In the genomic region with DNA sequence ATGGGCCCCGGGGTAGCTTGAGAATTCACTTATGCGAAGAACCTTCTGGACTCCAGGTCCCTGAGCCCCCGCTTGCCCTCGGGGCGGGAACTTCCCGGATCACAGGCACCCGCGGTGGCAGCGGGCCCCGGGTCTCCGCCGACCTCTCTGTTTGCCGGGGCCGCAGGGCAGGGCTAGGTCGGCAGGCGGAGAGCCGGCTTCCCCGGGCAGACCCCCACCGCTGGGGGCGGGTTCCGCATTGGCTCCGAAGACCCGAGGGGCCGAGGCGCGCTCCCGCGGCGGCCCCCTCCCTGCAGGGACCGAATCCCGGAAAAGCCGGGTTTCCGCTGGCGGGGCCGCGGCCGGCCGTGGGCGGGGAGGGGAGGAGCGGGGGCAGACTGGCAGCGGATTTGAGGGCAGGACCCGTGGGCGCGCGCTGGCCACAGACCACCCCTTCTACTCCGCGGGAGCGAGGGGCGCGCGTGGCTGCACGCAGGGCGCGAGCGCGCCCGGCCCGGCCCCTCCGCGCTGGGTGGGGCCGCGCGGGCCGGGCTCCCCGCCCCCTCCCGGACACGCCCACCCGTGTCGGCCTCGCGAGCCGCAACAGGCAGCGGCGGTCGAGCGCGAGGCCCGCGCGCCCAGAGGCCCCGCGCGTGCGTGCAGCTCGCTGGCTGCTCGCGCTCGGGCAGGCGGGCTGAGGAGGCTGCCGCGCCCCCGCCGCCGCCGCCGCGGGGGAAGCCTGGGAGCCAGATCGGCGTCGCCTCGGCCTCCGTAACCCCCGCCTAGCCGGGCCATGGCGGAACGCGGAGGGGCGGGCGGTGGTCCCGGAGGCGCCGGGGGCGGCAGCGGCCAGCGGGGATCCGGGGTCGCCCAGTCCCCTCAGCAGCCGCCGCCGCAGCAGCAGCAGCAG, we compare ENCODE assay signal across 8 cellular contexts. TPM values are rescaled to one million over a fixed set of nuclear protein-coding genes. Genes with fewer than 3 reads are reported as not detected.
DNase-seq lines count a peak whose midpoint lies in the region; ATAC-seq and FAIRE-seq lines count a peak whose summit lies in the region.

Gene PACS1 (plus strand): TSS at position 558 of the 889 bp plus-strand sequence. CDS start 215 bp downstream, at position 773.

- H3K4me3 ChIP-seq in neuron (ENCODE audit: low read length): peak within 1 kb of the TSS; percentile 79

- no peaks in the 10 kb centered on the region for H3K9me3 Mint-ChIP-seq in activated naive CD4-positive, alpha-beta T cell treated with anti-CD3 and anti-CD28 coated beads for 36 hours

- DNase-seq in ACHN (peak; percentile 71), SK-MEL-5 (ENCODE audit: low read depth, low spot score) (peak; percentile 62), frontal cortex (ENCODE audit: low spot score in 2 of 2) (peak; percentile 91 to 95), substantia nigra (lab: John Stamatoyannopoulos, UW) (peak in 43 of 49 donors; percentile 21 to 83 (median 62))
- peak; percentile 81 for DNase-seq in activated naive CD4-positive, alpha-beta T cell treated with anti-CD3 and anti-CD28 coated beads for 36 hours

- no peaks in the 10 kb centered on the region for H3K27me3 ChIP-seq in neuron (ENCODE audit: insufficient read depth, low read length)

- CTCF ChIA-PET in activated naive CD4-positive, alpha-beta T cell treated with anti-CD3 and anti-CD28 coated beads for 36 hours (lab: Charles Lee): interaction anchor here (1.0 to 6.4 kb wide), 17 partner anchors 10 to 242 kb away, joined by 3 to 61 read pairs (median 12); partner anchors contain the start of gene SF3B2

- H3K4me1 Mint-ChIP-seq in activated naive CD4-positive, alpha-beta T cell treated with anti-CD3 and anti-CD28 coated beads for 36 hours (ENCODE audit: low read depth): peaks cover 62% of the 10 kb centered on the region

- ATAC-seq in GM18867 (IDR thresholded peaks at IDR 0.05; ENCODE audit: unreplicated experiment) (peak; percentile 60), HG03439 (IDR thresholded peaks at IDR 0.05; ENCODE audit: unreplicated experiment) (peak; percentile 39)

- H3K4me1 ChIP-seq in neuron (ENCODE audit: insufficient read depth, low read length): peaks cover 20% of the 10 kb centered on the region

- H3K27ac Mint-ChIP-seq in activated naive CD4-positive, alpha-beta T cell treated with anti-CD3 and anti-CD28 coated beads for 36 hours: peak within 1 kb of the TSS; percentile 97

- no peaks in the 10 kb centered on the region for H3K27me3 Mint-ChIP-seq in activated naive CD4-positive, alpha-beta T cell treated with anti-CD3 and anti-CD28 coated beads for 36 hours (ENCODE audit: low read depth)

- H3K36me3 ChIP-seq in neuron (ENCODE audit: insufficient read depth, low read length): peaks cover 56% of the 10 kb centered on the region

- H3K4me3 Mint-ChIP-seq in activated naive CD4-positive, alpha-beta T cell treated with anti-CD3 and anti-CD28 coated beads for 36 hours: peak within 1 kb of the TSS; percentile 89

- in situ Hi-C loops in ACHN (cut with HindIII; ENCODE audit: low pct_ligation_motif_present, low pct_unique_long_range_greater_than_20kb, low sequenced_read_pairs) (no loop called here), SK-MEL-5 (cut with HindIII; ENCODE audit: low pct_unique_long_range_greater_than_20kb, low sequenced_read_pairs) (no loop called here)

- peak within 1 kb of the TSS; percentile 71 for H2AFZ ChIP-seq in neuron (ENCODE audit: low read depth, low read length)

- H3K27ac ChIP-seq in substantia nigra (ENCODE audit: low read depth, low read length, poor library complexity, severe bottlenecking): peak within 1 kb of the TSS; percentile 78

- H3K9me3 ChIP-seq in neuron (ENCODE audit: low read length): no peaks in the 10 kb centered on the region

- intact Hi-C loops in activated naive CD4-positive, alpha-beta T cell treated with anti-CD3 and anti-CD28 coated beads for 36 hours (cut with micrococcal nuclease): loop anchor here (1.0 to 5.0 kb wide), 3 partner anchors 18 to 178 kb away; partner anchors contain the start of genes CCDC85B and SF3B2

- FAIRE-seq in frontal cortex (lab: Jason Lieb, UNC): no peak

- peaks cover 49% of the 10 kb centered on the region for H3K36me3 Mint-ChIP-seq in activated naive CD4-positive, alpha-beta T cell treated with anti-CD3 and anti-CD28 coated beads for 36 hours (ENCODE audit: low read depth)

RNA-seq across cellular contexts. Expression of gene PACS1, which starts in this region (rescaled TPM):
- 9.0 and 12.0 TPM in 2 replicates for total RNA-seq in SK-MEL-5 (2014; rRNA removed; shearing (Covaris generic))
- 37.3 and 47.6 TPM in 2 replicates for polyA plus RNA-seq in SK-MEL-5 (2015; cell fraction: cytosol; rRNA removed)
- 24.7 and 41.4 TPM in 2 replicates for polyA plus RNA-seq in SK-MEL-5 (2015; cell fraction: nucleus; rRNA removed)
- 10 to 100 TPM; 77.8 to 80.7 TPM for total RNA-seq in activated naive CD4-positive, alpha-beta T cell treated with anti-CD3 and anti-CD28 coated beads for 36 hours
- total RNA-seq in frontal cortex: 29.3 TPM

Comparison
In these comparisons a context has a peak if more than half of its experiments do, and no peak if none do; other contexts are left out.
1. Peak in every context shown above with its lines: DNase-seq, ATAC-seq, H3K4me3 ChIP-seq and H3K27ac ChIP-seq.